1 cellular context compared by ENCODE assay signal in genomic region chr10:3494879-3495230, GRCh38.
TF ChIP-seq lines count a peak whose summit lies in the region.

No MANE protein-coding gene starts in this region.

TF ChIP-seq in GM23338, 12 proteins besides CTCF, POLR2A, EP300 and RAD21 (continued from another document):
- TF ChIP-seq JUNB (IDR thresholded peaks at IDR 0.05; ENCODE audit: unreplicated experiment) (no peak), ZNF114 (CRISPR knock-in tag; IDR thresholded peaks at IDR 0.05) (no peak), ZNF331 (CRISPR knock-in tag; IDR thresholded peaks at IDR 0.05; ENCODE audit: low read depth) (no peak), REST (IDR thresholded peaks at IDR 0.05; ENCODE audit: unreplicated experiment) (no peak), ZNF462 (CRISPR knock-in tag; IDR thresholded peaks at IDR 0.05) (no peak), EZH2 (IDR thresholded peaks at IDR 0.05; ENCODE audit: low read depth, unreplicated experiment) (no peak), ETS1 (IDR thresholded peaks at IDR 0.05) (no peak)
